Comparison of ENCODE assay signal across 8 cellular contexts in genomic region chr1:65247419-65248359, GRCh38.
DNase-seq lines count a peak whose midpoint lies in the region; ATAC-seq and TF ChIP-seq lines count a peak whose summit lies in the region.
"Had no signal": no experiment of that assay in that cellular context is flagged by ENCODE, and none has a peak within 500 bp of the region (broad histone marks: within the 10 kb centered on the region; RNA-seq: fewer than 3 reads in every experiment).

No MANE protein-coding gene starts in this region.

- ATAC-seq in IMR-90 (ENCODE audit: low read depth): peak; percentile 82
- ATAC-seq in GM18505 (IDR thresholded peaks at IDR 0.05; ENCODE audit: unreplicated experiment): no peak
- ATAC-seq: stimulated activated naive CD8-positive, alpha-beta T cell treated with anti-CD3 and anti-CD28 coated beads, Interleukin-15, amount 100 ng/mL, for 72 hours had no signal

- dilution Hi-C loops in IMR-90 (cut with HindIII; ENCODE audit: low sequenced_read_pairs, unreplicated experiment): no loop called here

- no peak overlapping the region for H2BK20ac ChIP-seq in IMR-90 (ENCODE audit: low read depth, low read length)

- no peak overlapping the region for H4K8ac ChIP-seq in IMR-90 (ENCODE audit: low read depth in 2 of 2, low read length in 2 of 2)

- H2AK5ac ChIP-seq in IMR-90 (ENCODE audit: low read depth, low read length): no peak overlapping the region

- 0 out of 2 replicates have a peak overlapping the region, but pooled peaks have one; percentile 15 for H2BK120ac ChIP-seq in IMR-90 (ENCODE audit: low read depth, low read length)

- DNase-seq in IMR-90: peak; percentile 61
- DNase-seq in caudate nucleus (lab: John Stamatoyannopoulos, UW): peak in 38 of 61 donors; percentile 9 to 78 (median 35)
- peak; percentile 54 for DNase-seq in kidney epithelial cell (ENCODE audit: low read depth)
- DNase-seq in testis: peak; percentile 46
- no peak for DNase-seq in NCI-H2029 (lab: John Stamatoyannopoulos, UW)
- DNase-seq in DMS79 treated with DMSO at 0.1 percent for 48 hours (lab: John Stamatoyannopoulos, UW): no peak
- DNase-seq: stimulated activated naive CD8-positive, alpha-beta T cell treated with anti-CD3 and anti-CD28 coated beads, Interleukin-15, amount 100 ng/mL, for 72 hours had no signal

- no peak overlapping the region for H3K56ac ChIP-seq in IMR-90 (ENCODE audit: extremely low read depth, insufficient read depth, low read length)

- H3K79me1 ChIP-seq in IMR-90 (ENCODE audit: low read depth in 1 of 2, low read length in 2 of 2): no peaks in the 10 kb centered on the region

- no peak overlapping the region; the same call in 1 of the 2 replicates for H4K91ac ChIP-seq in IMR-90 (ENCODE audit: insufficient read depth, low read depth, low read length)

- TF ChIP-seq POLR2A in IMR-90 (IDR thresholded peaks at IDR 0.05; ENCODE audit: low read depth, low read length) (no peak), testis (IDR thresholded peaks at IDR 0.05) (no peak), GM18505 (IDR thresholded peaks at IDR 0.05; ENCODE audit: borderline replicate concordance, extremely low read depth, insufficient read depth, insufficient read length) (no peak)

- POLR2A ChIA-PET in IMR-90 (lab: Charles Lee; ENCODE audit: unreplicated experiment): no interaction called here

- H3K27ac ChIP-seq in IMR-90 (ENCODE audit: insufficient read depth, low read length) (no peak overlapping the region), caudate nucleus (ENCODE audit: low read depth, low read length) (peak overlapping the region; percentile 85), testis (no peak overlapping the region)

- no peak overlapping the region for H4K5ac ChIP-seq in IMR-90 (ENCODE audit: low read depth, low read length)

- H3K9ac ChIP-seq in IMR-90 (ENCODE audit: low read depth, low read length): no peak overlapping the region

- TF ChIP-seq CTCF in IMR-90 (conservative IDR thresholded peaks at IDR 0.05; ENCODE audit: low read depth, low read length) (no peak), kidney epithelial cell (IDR thresholded peaks at IDR 0.05; ENCODE audit: insufficient read depth, low read length, poor library complexity, severe bottlenecking) (no peak), testis (IDR thresholded peaks at IDR 0.05) (no peak)

- intact Hi-C loops in IMR-90 (cut with micrococcal nuclease): no loop called here
- intact Hi-C loops in testis (cut with DNase I; ENCODE audit: low total_unique reads): no loop called here

- H3K27me3 ChIP-seq in IMR-90 (ENCODE audit: control insufficient read depth, insufficient read depth, low read length) (peaks cover 2% of the 10 kb centered on the region; the same call in 1 of the 2 replicates), kidney epithelial cell (ENCODE audit: control insufficient read depth, insufficient read depth, low read length) (no peaks in the 10 kb centered on the region), testis (no peaks in the 10 kb centered on the region)

- no peak overlapping the region for H2BK15ac ChIP-seq in IMR-90 (ENCODE audit: low read depth, low read length)

- H2AK9ac ChIP-seq in IMR-90 (replicated peaks; ENCODE audit: low read depth, low read length, poor library complexity): no peak overlapping the region

- no peak overlapping the region for H3K4me2 ChIP-seq in IMR-90 (ENCODE audit: low read depth, low read length)

- peak overlapping the region; percentile 29 for H2BK5ac ChIP-seq in IMR-90 (ENCODE audit: low read depth, low read length, poor library complexity, severe bottlenecking)

- H3K9me1 ChIP-seq in IMR-90 (ENCODE audit: insufficient read depth, low read length): no peaks in the 10 kb centered on the region

- H4K20me1 ChIP-seq in IMR-90 (ENCODE audit: insufficient read depth, low read length): no peaks in the 10 kb centered on the region

- in situ Hi-C loops in IMR-90 (cut with MboI; ENCODE audit: low sequenced_read_pairs): no loop called here

- H3K4me1 ChIP-seq in IMR-90 (ENCODE audit: control insufficient read depth, insufficient read depth, low read length) (no peaks in the 10 kb centered on the region; the same call in 1 of the 2 replicates), testis (no peaks in the 10 kb centered on the region)

- no TSS peak for BruUV-seq in IMR-90 (replicated peaks; lab: Mats Ljungman, UMichigan)

- TF ChIP-seq RAD21 in IMR-90 (IDR thresholded peaks at IDR 0.05; ENCODE audit: low read length): no peak

- H3K4ac ChIP-seq in IMR-90 (ENCODE audit: low read depth, low read length): no peak overlapping the region

- H3K18ac ChIP-seq in IMR-90 (ENCODE audit: low read depth, low read length): no peak overlapping the region

- H3K4me3 ChIP-seq in IMR-90 (ENCODE audit: insufficient read depth, low read depth, low read length) (no peak overlapping the region), kidney epithelial cell (ENCODE audit: low read depth, low read length) (no peak overlapping the region), testis (no peak overlapping the region)

- H3K9me3 ChIP-seq in IMR-90 (ENCODE audit: control insufficient read depth, insufficient read depth, low read length) (no peaks in the 10 kb centered on the region), testis (no peaks in the 10 kb centered on the region)

- H3K23ac ChIP-seq in IMR-90 (ENCODE audit: low read depth, low read length): no peak overlapping the region

- WGBS in IMR-90 (ENCODE audit: extremely low coverage in 2 of 2, insufficient read length in 1 of 2), 2 experiments: 0% methylated on average over 1 of the region's 4 CpGs; no CpG with 5 or more reads in 1 of the 2 experiments
- WGBS in testis, 2 donors: 45 to 51% methylated on average over 4 of the region's 4 CpGs

- H3K36me3 ChIP-seq in IMR-90 (ENCODE audit: control insufficient read depth, insufficient read depth, low read length) (no peaks in the 10 kb centered on the region), kidney epithelial cell (ENCODE audit: control insufficient read depth, insufficient read depth, low read length) (no peaks in the 10 kb centered on the region), testis (ENCODE audit: low read depth, missing control alignments) (no peaks in the 10 kb centered on the region)

- CTCF ChIA-PET in IMR-90 (lab: Yijun Ruan, JAX): interaction anchor here (0.6 kb wide), 1 partner anchor 139 kb away, joined by 5 read pairs; no protein-coding TSS in a partner anchor

- H2AFZ ChIP-seq in IMR-90 (replicated peaks; ENCODE audit: low read length, poor library complexity): peak overlapping the region; percentile 49

- H3K14ac ChIP-seq in IMR-90 (replicated peaks; ENCODE audit: low read depth, low read length): no peak overlapping the region

TF ChIP-seq in IMR-90, 13 proteins besides CTCF, POLR2A, EP300 and RAD21:
- TF ChIP-seq MAZ (IDR thresholded peaks at IDR 0.05; ENCODE audit: borderline replicate concordance, low read depth, low read length): no peak
- no peak for TF ChIP-seq RCOR1 (IDR thresholded peaks at IDR 0.05; ENCODE audit: insufficient replicate concordance, low read length)
- TF ChIP-seq CEBPB (IDR thresholded peaks at IDR 0.05; ENCODE audit: low read depth, low read length): no peak
- no peak for TF ChIP-seq USF2 (IDR thresholded peaks at IDR 0.05; ENCODE audit: low read depth, low read length)
- no peak for TF ChIP-seq NFE2L2 (IDR thresholded peaks at IDR 0.05; ENCODE audit: low read depth, low read length)
- no peak for TF ChIP-seq CHD1 (IDR thresholded peaks at IDR 0.05; ENCODE audit: low read depth, low read length)
- no peak for TF ChIP-seq SMC3 (IDR thresholded peaks at IDR 0.05; ENCODE audit: low read depth, low read length)
- TF ChIP-seq FOS (IDR thresholded peaks at IDR 0.05; ENCODE audit: low read depth, low read length): no peak
- TF ChIP-seq MXI1 (IDR thresholded peaks at IDR 0.05; ENCODE audit: borderline replicate concordance, low read depth, low read length): no peak
- TF ChIP-seq RFX5 (IDR thresholded peaks at IDR 0.05; ENCODE audit: low read depth, low read length): no peak
- TF ChIP-seq ELK1 (IDR thresholded peaks at IDR 0.05; ENCODE audit: borderline replicate concordance, low read depth, low read length): no peak
- no peak for TF ChIP-seq MAFK (IDR thresholded peaks at IDR 0.05; ENCODE audit: low read depth, low read length)
- TF ChIP-seq BHLHE40 (IDR thresholded peaks at IDR 0.05; ENCODE audit: low read depth, low read length): no peak

Comparison
In these comparisons a context has a peak if more than half of its experiments do, and no peak if none do; other contexts are left out.
1. DNase-seq: peak in IMR-90 (single experiment), caudate nucleus (38 of 61), kidney epithelial cell (single experiment) and testis (single experiment); none in NCI-H2029 (single experiment) and DMS79 treated with DMSO at 0.1 percent for 48 hours (single experiment).